In genomic region chr3:15753056-15753710, GRCh38 we compare ENCODE assay signal across 12 cellular contexts. TPM values are rescaled to one million over a fixed set of nuclear protein-coding genes. Genes with fewer than 3 reads are reported as not detected.
A peak's percentile ranks its signal among the peaks of the same experiment; 100 is the strongest.
DNase-seq lines count a peak whose midpoint lies in the region; ATAC-seq, FAIRE-seq and TF ChIP-seq lines count a peak whose summit lies in the region.
"Had no signal": no experiment of that assay in that cellular context is flagged by ENCODE, and none has a peak within 500 bp of the region (broad histone marks: within the 10 kb centered on the region; RNA-seq: fewer than 3 reads in every experiment).

No MANE protein-coding gene starts in this region.

- CTCF ChIA-PET in GM12878 (lab: Yijun Ruan, JAX): interaction anchor here (1.1 to 1.5 kb wide), 2 partner anchors 13 to 122 kb away, joined by 3 to 4 read pairs; no protein-coding TSS in a partner anchor
- CTCF ChIA-PET in activated CD4-positive, alpha-beta memory T cell treated with anti-CD3 and anti-CD28 coated beads, Interleukin-2, amount 10 ng/mL, durations not matched to agents 7 days and 5 days (lab: Charles Lee): no interaction called here

- H3K4me1 Mint-ChIP-seq in activated CD4-positive, alpha-beta memory T cell treated with anti-CD3 and anti-CD28 coated beads, Interleukin-2, amount 10 ng/mL, durations not matched to agents 7 days and 5 days: peaks cover 8% of the 10 kb centered on the region
- no peaks in the 10 kb centered on the region for H3K4me1 Mint-ChIP-seq in CD14-positive monocyte

- DNase-seq in H54 (ENCODE audit: insufficient read length, low spot score): no peak
- no peak for DNase-seq in GM12878 (ENCODE audit: low read depth, low spot score)
- DNase-seq in kidney tubule cell (ENCODE audit: low spot score): peak; percentile 3
- no peak for DNase-seq in sigmoid colon
- no peak for DNase-seq in activated CD4-positive, alpha-beta memory T cell treated with anti-CD3 and anti-CD28 coated beads, Interleukin-2, amount 10 ng/mL, durations not matched to agents 7 days and 5 days
- DNase-seq in trophoblast cell: no peak
- no peak for DNase-seq in CD14-positive monocyte (ENCODE audit: low spot score)
- DNase-seq: CD4-positive, alpha-beta T cell; effector memory CD4-positive, alpha-beta T cell; NCI-H1694; stimulated activated CD4-positive, alpha-beta T cell treated with anti-CD3 and anti-CD28 coated beads, Interleukin-12 subunit alpha, Interleukin-12 subunit beta, amount 100 ng/mL, for 4 hours had no signal

- H2AK5ac ChIP-seq in trophoblast cell (ENCODE audit: low read length): no peak overlapping the region

- POLR2A ChIA-PET in GM12878 (lab: Charles Lee): interaction anchor here (0.6 to 0.9 kb wide), 2 partner anchors 18 to 529 kb away, joined by 3 read pairs; no protein-coding TSS in a partner anchor
- POLR2A ChIA-PET in activated CD4-positive, alpha-beta memory T cell treated with anti-CD3 and anti-CD28 coated beads, Interleukin-2, amount 10 ng/mL, durations not matched to agents 7 days and 5 days (lab: Charles Lee): interaction anchor here (1.2 kb wide), 1 partner anchor 9 kb away, joined by 3 read pairs; no protein-coding TSS in a partner anchor

- intact Hi-C loops in GM12878 (cut with micrococcal nuclease; ENCODE audit: unreplicated experiment) (no loop called here), sigmoid colon (cut with DNase I) (no loop called here), CD14-positive monocyte (cut with micrococcal nuclease) (no loop called here)

- no peak overlapping the region for H3K4me3 Mint-ChIP-seq in activated CD4-positive, alpha-beta memory T cell treated with anti-CD3 and anti-CD28 coated beads, Interleukin-2, amount 10 ng/mL, durations not matched to agents 7 days and 5 days
- no peak overlapping the region for H3K4me3 Mint-ChIP-seq in CD14-positive monocyte
- H3K4me3 Mint-ChIP-seq: CD4-positive, alpha-beta T cell had no signal

- in situ Hi-C loops in GM12878 (cut with MboI): no loop called here

- no peak overlapping the region for H3K4ac ChIP-seq in trophoblast cell (ENCODE audit: low read depth, low read length)

- no peak overlapping the region for H4K91ac ChIP-seq in trophoblast cell (ENCODE audit: low read depth, low read length)

- H4K12ac ChIP-seq in trophoblast cell (ENCODE audit: low read depth, low read length): no peak overlapping the region

- no peak overlapping the region for H2BK120ac ChIP-seq in trophoblast cell (ENCODE audit: insufficient read depth, low read length, poor library complexity)

- TF ChIP-seq EP300 in GM12878 (IDR thresholded peaks at IDR 0.05; ENCODE audit: borderline replicate concordance in 1 of 2, control insufficient read depth in 1 of 2, low read depth in 2 of 2, low read length in 2 of 2) (no peak), sigmoid colon (IDR thresholded peaks at IDR 0.05) (no peak)

- BruUV-seq in GM12878 (replicated peaks; lab: Mats Ljungman, UMichigan): no TSS peak

- SMC1A ChIA-PET in GM12878 (lab: Charles Lee; ENCODE audit: uncharacterized antibody, unreplicated experiment): interaction anchor here (1.1 to 2.0 kb wide), 8 partner anchors 9 to 59 kb away, joined by 3 to 7 read pairs (median 4); partner anchors contain the start of gene ANKRD28

- no peak overlapping the region for H3K18ac ChIP-seq in trophoblast cell (ENCODE audit: low read length)

- H3K36me3 ChIP-seq in GM12878 (ENCODE audit: control insufficient read depth in 2 of 2, insufficient read depth in 2 of 2, low read length in 1 of 2) (peaks cover 3 to 24% of the 10 kb centered on the region in 2 experiments; a peak in 3 of 4 replicates), sigmoid colon (peaks cover 0 to 9% (median 0%) of the 10 kb centered on the region in 4 donors), trophoblast cell (ENCODE audit: control insufficient read depth in 1 of 2, insufficient read depth in 2 of 2, low read length in 2 of 2) (peaks cover 2 to 3% of the 10 kb centered on the region in 2 experiments)

- TF ChIP-seq POLR2A in H54 (IDR thresholded peaks at IDR 0.05; ENCODE audit: low read depth, low read length) (no peak), GM12878 (IDR thresholded peaks at IDR 0.05; ENCODE audit: low read depth, low read length) (no peak), sigmoid colon (IDR thresholded peaks at IDR 0.05) (no peak)

- H3K27me3 Mint-ChIP-seq in activated CD4-positive, alpha-beta memory T cell treated with anti-CD3 and anti-CD28 coated beads, Interleukin-2, amount 10 ng/mL, durations not matched to agents 7 days and 5 days: no peaks in the 10 kb centered on the region
- no peaks in the 10 kb centered on the region for H3K27me3 Mint-ChIP-seq in CD14-positive monocyte (ENCODE audit: low read depth in 3 of 3)
- H3K27me3 Mint-ChIP-seq: CD4-positive, alpha-beta T cell had no signal

- TF ChIP-seq CTCF in GM12878 (IDR thresholded peaks at IDR 0.05 in 2 of 3, conservative IDR thresholded peaks at IDR 0.05 in 1 of 3; ENCODE audit: control insufficient read depth in 2 of 3, extremely low read depth in 1 of 3, insufficient read depth in 1 of 3, low read depth in 3 of 3, low read length in 3 of 3) (no peak), sigmoid colon (IDR thresholded peaks at IDR 0.05) (no peak), CD14-positive monocyte (IDR thresholded peaks at IDR 0.05) (no peak)

- H3K27ac ChIP-seq in GM12878 (ENCODE audit: control insufficient read depth, insufficient read depth) (no peak overlapping the region), sigmoid colon (peak overlapping the region in 3 of 4 donors; percentile 50 to 64 (median 60)), trophoblast cell (ENCODE audit: low read depth, low read length) (no peak overlapping the region)

- no peak overlapping the region for H2BK5ac ChIP-seq in trophoblast cell (ENCODE audit: low read depth, low read length, poor library complexity)

- H3K79me2 ChIP-seq in GM12878 (ENCODE audit: control insufficient read depth, insufficient read depth, low read length) (no peaks in the 10 kb centered on the region; the same call in none of the 2 replicates), trophoblast cell (ENCODE audit: control insufficient read depth, insufficient read depth, low read length, poor library complexity) (no peaks in the 10 kb centered on the region)

- no peak overlapping the region for H3K9ac ChIP-seq in GM12878 (ENCODE audit: control insufficient read depth, insufficient read depth, low read length)
- H3K9ac ChIP-seq in trophoblast cell (ENCODE audit: low read length): no peak overlapping the region

- H3K79me1 ChIP-seq in trophoblast cell (ENCODE audit: low read length): no peaks in the 10 kb centered on the region

- H4K8ac ChIP-seq in trophoblast cell (ENCODE audit: low read depth, low read length): no peak overlapping the region

- H4K20me1 ChIP-seq in GM12878 (ENCODE audit: control insufficient read depth, insufficient read depth): no peaks in the 10 kb centered on the region

- H3K36me3 Mint-ChIP-seq in activated CD4-positive, alpha-beta memory T cell treated with anti-CD3 and anti-CD28 coated beads, Interleukin-2, amount 10 ng/mL, durations not matched to agents 7 days and 5 days (ENCODE audit: low read depth): peaks cover 53% of the 10 kb centered on the region
- H3K36me3 Mint-ChIP-seq in CD14-positive monocyte: peaks cover 9 to 10% of the 10 kb centered on the region in 2 donors

- no peak overlapping the region for H3K14ac ChIP-seq in trophoblast cell (ENCODE audit: low read length)

- peaks cover 10% of the 10 kb centered on the region for H3K9me3 Mint-ChIP-seq in activated CD4-positive, alpha-beta memory T cell treated with anti-CD3 and anti-CD28 coated beads, Interleukin-2, amount 10 ng/mL, durations not matched to agents 7 days and 5 days
- peaks cover 0 to 10% (median 3%) of the 10 kb centered on the region in 7 donors for H3K9me3 Mint-ChIP-seq in CD14-positive monocyte
- H3K9me3 Mint-ChIP-seq: CD4-positive, alpha-beta T cell had no signal

- no peak for TF ChIP-seq RAD21 in GM12878 (IDR thresholded peaks at IDR 0.05; ENCODE audit: insufficient read depth, low read depth, low read length)

- FAIRE-seq in H54 (lab: Jason Lieb, UNC) (peak; percentile 86), GM12878 (lab: Jason Lieb, UNC) (no peak)

- RAD21 ChIA-PET in GM12878 (lab: Charles Lee; ENCODE audit: unreplicated experiment): interaction anchor here (0.9 to 1.4 kb wide), 2 partner anchors 9 to 123 kb away, joined by 3 to 4 read pairs; no protein-coding TSS in a partner anchor

- no peak overlapping the region for H3K4me3 ChIP-seq in GM12878
- no peak overlapping the region for H3K4me3 ChIP-seq in sigmoid colon
- no peak overlapping the region for H3K4me3 ChIP-seq in trophoblast cell (ENCODE audit: low read depth, low read length)

- H3K9me3 ChIP-seq in GM12878 (replicated peaks; ENCODE audit: control insufficient read depth, insufficient read depth, low read length): peaks cover 6% of the 10 kb centered on the region
- no peaks in the 10 kb centered on the region for H3K9me3 ChIP-seq in sigmoid colon
- no peaks in the 10 kb centered on the region for H3K9me3 ChIP-seq in trophoblast cell (ENCODE audit: insufficient read depth, low read depth, low read length)

- H3K4me1 ChIP-seq in GM12878 (ENCODE audit: control insufficient read depth, insufficient read depth, low read length): 0 out of 2 replicates have a peak, but pooled peaks cover 3% of the 10 kb centered on the region
- peaks cover 0 to 36% (median 25%) of the 10 kb centered on the region in 4 donors for H3K4me1 ChIP-seq in sigmoid colon
- no peaks in the 10 kb centered on the region for H3K4me1 ChIP-seq in trophoblast cell (ENCODE audit: control insufficient read depth in 1 of 2, insufficient read depth in 2 of 2, low read length in 2 of 2)

- WGBS in GM12878 (ENCODE audit: insufficient coverage, insufficient replicate concordance, low lambda C conversion rate, missing lambda C conversion rate): 88% methylated on average over 5 of the region's 5 CpGs
- 21 to 67% methylated on average over 5 of the region's 5 CpGs for WGBS in sigmoid colon, 2 donors
- WGBS in trophoblast cell (ENCODE audit: extremely low coverage, insufficient coverage, insufficient read length): no CpG with 5 or more reads among the region's 5 CpGs

- H3K4me2 ChIP-seq in GM12878 (ENCODE audit: control insufficient read depth, insufficient read depth) (no peak overlapping the region), trophoblast cell (ENCODE audit: low read length) (no peak overlapping the region)

- H3K27me3 ChIP-seq in GM12878 (replicated peaks in 1 of 2; ENCODE audit: control insufficient read depth in 2 of 2, insufficient read depth in 2 of 2, low read length in 1 of 2) (no peaks in the 10 kb centered on the region), sigmoid colon (no peaks in the 10 kb centered on the region), trophoblast cell (ENCODE audit: insufficient read depth, low read length) (no peaks in the 10 kb centered on the region)

- no peak overlapping the region for H3K23ac ChIP-seq in trophoblast cell (ENCODE audit: low read length)

- H2AFZ ChIP-seq in GM12878 (ENCODE audit: control insufficient read depth, low read depth, low read length) (no peak overlapping the region), trophoblast cell (ENCODE audit: insufficient read depth, low read length, poor library complexity) (no peak overlapping the region)

- no peak overlapping the region for H2BK12ac ChIP-seq in trophoblast cell (ENCODE audit: low read length)

- ATAC-seq in GM12878 (peak; percentile 9; the same call in 2 of the 3 replicates), HG03442 (IDR thresholded peaks at IDR 0.05; ENCODE audit: unreplicated experiment) (no peak)

- H3K27ac Mint-ChIP-seq in activated CD4-positive, alpha-beta memory T cell treated with anti-CD3 and anti-CD28 coated beads, Interleukin-2, amount 10 ng/mL, durations not matched to agents 7 days and 5 days: no peak overlapping the region
- H3K27ac Mint-ChIP-seq in CD14-positive monocyte: peak overlapping the region in 3 of 7 donors; percentile 38 to 78 (median 41)
- H3K27ac Mint-ChIP-seq: CD4-positive, alpha-beta T cell had no signal

RNA-seq across cellular contexts. Expression of gene ANKRD28, which starts 44.6 kb away (rescaled TPM):
- total RNA-seq in GM12878 (2013; cell fraction: nucleolus; rRNA removed): 532 and 544 TPM in 2 replicates
- total RNA-seq in GM12878 (2014; rRNA removed) (48.9 and 58.5 TPM in 2 replicates), GM12878 (2014; rRNA removed; fragmentation: Illumina TruSeq; extraction: Trizol) (58.9 and 65.4 TPM in 2 replicates), GM12878 (2021) (51.9 and 55.4 TPM in 2 replicates), sigmoid colon (10 to 100 TPM; 41.5 to 64.5 (median 49.1) TPM)
- polyA plus RNA-seq in GM12878 (2011; ENCODE audit: low read depth): 24.0 TPM
- polyA plus RNA-seq in GM12878 (2011; rRNA removed) (105 and 132 TPM in 2 replicates), GM12878 (2014; fragmentation: Illumina TruSeq; extraction: Trizol) (42.3 and 50.2 TPM in 2 replicates), GM12878 (2014; fragmentation: Nextera tagmentation; extraction: Ambion mirVana) (10 to 100 TPM; 12.3 to 13.7 TPM), GM12878 (2014; rRNA removed) (34.3 and 36.2 TPM in 2 replicates), GM12878 (2016; fragmentation: Nextera tagmentation; extraction: Ambion mirVana) (10 to 100 TPM; 11.2 to 20.6 TPM), sigmoid colon (10 to 100 TPM; 13.4 to 15.6 (median 14.8) TPM), CD14-positive monocyte (10 to 100 TPM in 1 of 2 donors, 1 to 10 TPM in 1; 5.9 to 11.5 TPM)
- polyA plus RNA-seq in GM12878 (2011; cell fraction: cytosol; rRNA removed): 45.9 and 56.4 TPM in 2 replicates
- polyA plus RNA-seq in GM12878 (2011; cell fraction: nucleus; rRNA removed): 158 and 206 TPM in 2 replicates
- polyA plus RNA-seq in GM12878 (2012): 24.5 and 30.8 TPM in 2 replicates
- polyA minus RNA-seq in GM12878 (2011; rRNA and poly(A)+ RNA removed): 171 and 281 TPM in 2 replicates
- 37.0 and 48.7 TPM in 2 replicates for polyA minus RNA-seq in GM12878 (2011; cell fraction: cytosol; rRNA and poly(A)+ RNA removed)
- polyA minus RNA-seq in GM12878 (2011; cell fraction: nucleus; rRNA and poly(A)+ RNA removed): 142 and 203 TPM in 2 replicates
- 10 to 100 TPM; 56.5 to 56.6 TPM for total RNA-seq in activated CD4-positive, alpha-beta memory T cell treated with anti-CD3 and anti-CD28 coated beads, Interleukin-2, amount 10 ng/mL, durations not matched to agents 7 days and 5 days
- polyA plus RNA-seq in trophoblast cell (2013): 9.4 and 9.7 TPM in 2 replicates

Comparison
In these comparisons a context has a peak if more than half of its experiments do, and no peak if none do; other contexts are left out.
1. H3K27ac ChIP-seq: peak in sigmoid colon (3 of 4); none in GM12878 (single experiment) and trophoblast cell (single experiment).